In the genomic region with DNA sequence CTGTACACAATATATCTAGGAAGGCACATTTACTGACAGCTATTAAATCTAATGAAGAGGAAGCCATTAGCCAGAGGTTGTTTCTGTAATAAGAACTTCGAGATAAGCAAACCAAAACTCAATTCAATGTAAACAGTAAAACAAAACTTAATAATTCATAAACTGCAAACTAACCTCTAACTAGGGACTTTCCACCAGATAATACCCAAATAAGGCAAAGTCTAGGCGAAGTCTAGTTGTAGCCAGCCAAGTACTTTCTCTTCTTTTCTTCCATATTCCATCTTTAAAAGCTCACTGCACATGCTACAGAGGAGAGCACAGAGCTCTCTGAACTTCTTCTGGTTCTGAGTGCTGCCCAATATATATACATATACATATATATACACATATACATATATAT, we compare ENCODE assay signal across 15 cellular contexts.
"Had no signal": no experiment of that assay in that cellular context is flagged by ENCODE, and none has a peak within 500 bp of the region (broad histone marks: within the 10 kb centered on the region; RNA-seq: fewer than 3 reads in every experiment).

No MANE protein-coding gene starts in this region.

- H3K4me3 Mint-ChIP-seq: activated naive CD4-positive, alpha-beta T cell treated with anti-CD3 and anti-CD28 coated beads, Interleukin-2, amount 50 U/mL, for 24 hours; activated T-cell treated with anti-CD3 and anti-CD28 coated beads, Interleukin-2, amount 50 U/mL, for 72 hours; nephron progenitor cell; stimulated activated memory B cell treated with anti-CD40 and anti-IgM and Interleukin-4, amounts not matched to agents 10 μg/mL and 1 μg/mL and 100 μg/mL, for 72 hours had no signal

- ATAC-seq: activated T-cell treated with anti-CD3 and anti-CD28 coated beads, Interleukin-2, amount 50 U/mL, for 72 hours; left lobe of liver; stimulated activated memory B cell treated with anti-CD40 and anti-IgM and Interleukin-4, amounts not matched to agents 10 μg/mL and 1 μg/mL and 100 μg/mL, for 72 hours had no signal

- H3K9me3 Mint-ChIP-seq: nephron progenitor cell had no signal

- H3K36me3 Mint-ChIP-seq: activated naive CD4-positive, alpha-beta T cell treated with anti-CD3 and anti-CD28 coated beads, Interleukin-2, amount 50 U/mL, for 24 hours; stimulated activated memory B cell treated with anti-CD40 and anti-IgM and Interleukin-4, amounts not matched to agents 10 μg/mL and 1 μg/mL and 100 μg/mL, for 72 hours had no signal

- H3K27me3 Mint-ChIP-seq: activated naive CD4-positive, alpha-beta T cell treated with anti-CD3 and anti-CD28 coated beads, Interleukin-2, amount 50 U/mL, for 24 hours; stimulated activated memory B cell treated with anti-CD40 and anti-IgM and Interleukin-4, amounts not matched to agents 10 μg/mL and 1 μg/mL and 100 μg/mL, for 72 hours had no signal

- H3K27ac Mint-ChIP-seq: activated naive CD4-positive, alpha-beta T cell treated with anti-CD3 and anti-CD28 coated beads, Interleukin-2, amount 50 U/mL, for 24 hours; activated T-cell treated with anti-CD3 and anti-CD28 coated beads, Interleukin-2, amount 50 U/mL, for 72 hours; nephron progenitor cell; stimulated activated memory B cell treated with anti-CD40 and anti-IgM and Interleukin-4, amounts not matched to agents 10 μg/mL and 1 μg/mL and 100 μg/mL, for 72 hours had no signal

- DNase-seq: activated CD4-positive, alpha-beta T cell treated with anti-CD3 and anti-CD28 coated beads for 1 hour; activated effector memory CD4-positive, alpha-beta T cell treated with anti-CD3 and anti-CD28 coated beads, Interleukin-2, amount 50 U/mL, for 16 hours; activated T-cell treated with anti-CD3 and anti-CD28 coated beads, Interleukin-2, amount 50 U/mL, for 72 hours; adrenal gland; effector CD4-positive, alpha-beta T cell; midbrain; nephron progenitor cell; nucleus accumbens; spleen; stimulated activated CD4-positive, alpha-beta T cell treated with anti-CD3 and anti-CD28 coated beads, Interleukin-4, amount 100 ng/mL, for 4 hours; upper lobe of left lung; WERI-Rb-1 had no signal

- H3K4me1 Mint-ChIP-seq: activated naive CD4-positive, alpha-beta T cell treated with anti-CD3 and anti-CD28 coated beads, Interleukin-2, amount 50 U/mL, for 24 hours; nephron progenitor cell; stimulated activated memory B cell treated with anti-CD40 and anti-IgM and Interleukin-4, amounts not matched to agents 10 μg/mL and 1 μg/mL and 100 μg/mL, for 72 hours had no signal
